15 cellular contexts compared by ENCODE assay signal in the genomic region with DNA sequence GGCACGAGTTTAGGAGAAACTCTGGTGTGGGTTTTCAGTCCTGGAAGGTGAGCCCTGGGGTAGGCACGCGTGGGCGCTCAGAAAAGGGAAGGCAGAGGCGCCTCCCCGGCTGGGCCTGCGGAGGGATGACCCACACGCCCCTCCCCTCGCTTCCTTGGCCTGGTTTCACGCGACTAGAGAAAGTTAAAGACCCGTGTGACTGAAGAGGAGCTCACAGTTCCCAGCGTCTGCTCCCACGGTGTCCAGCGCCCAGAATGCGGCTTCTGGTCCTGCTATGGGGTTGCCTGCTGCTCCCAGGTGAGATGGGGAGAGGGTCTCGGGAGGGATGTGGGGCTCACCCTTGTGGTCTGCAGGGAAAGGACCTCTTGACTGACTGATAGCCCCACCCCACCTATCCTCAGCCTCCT. TPM values are rescaled to one million over a fixed set of nuclear protein-coding genes. Genes with fewer than 3 reads are reported as not detected.
A peak's percentile ranks its signal among the peaks of the same experiment; 100 is the strongest.
DNase-seq lines count a peak whose midpoint lies in the region; ATAC-seq and TF ChIP-seq lines count a peak whose summit lies in the region.
"Had no signal": no experiment of that assay in that cellular context is flagged by ENCODE, and none has a peak within 500 bp of the region (broad histone marks: within the 10 kb centered on the region; RNA-seq: fewer than 3 reads in every experiment).

Gene CD300LG, plus strand, starts transcription at position 214 of the 407 bp plus-strand sequence. Its CDS starts 41 bp downstream, at position 255.

- 34 to 43% methylated on average over 15 to 17 of the region's 17 CpGs for WGBS in body of pancreas, 2 donors

- intact Hi-C loops in body of pancreas (cut with DNase I) (no loop called here), sciatic nerve (cut with DNase I) (no loop called here)

- TF ChIP-seq CTCF in HEK293 (tag by site-specific recombination; IDR thresholded peaks at IDR 0.05) (no peak), body of pancreas (IDR thresholded peaks at IDR 0.05) (no peak)

- H3K36me3 ChIP-seq in HEK293 (ENCODE audit: control insufficient read depth in 2 of 2, insufficient read depth in 1 of 2, low read length in 2 of 2) = no peaks in the 10 kb centered on the region
- H3K36me3 ChIP-seq in body of pancreas (replicated peaks in 1 of 2; ENCODE audit: insufficient read depth in 1 of 2, low read depth in 2 of 2) = no peaks in the 10 kb centered on the region
- H3K36me3 ChIP-seq: stomach had no signal

- H3K9me3 ChIP-seq in HEK293 (ENCODE audit: control insufficient read depth, insufficient read depth, low read depth, low read length) = no peaks in the 10 kb centered on the region
- H3K9me3 ChIP-seq in body of pancreas = no peaks in the 10 kb centered on the region
- H3K9me3 ChIP-seq: stomach had no signal

- POLR2A ChIA-PET in HEK293 (lab: Yijun Ruan, JAX) = interaction anchor here (1.1 to 1.3 kb wide), 2 partner anchors 14 to 68 kb away, joined by 3 to 9 read pairs; partner anchors contain the start of genes DUSP3 and MPP3
- POLR2A ChIA-PET in activated CD4-positive, alpha-beta T cell treated with anti-CD3 and anti-CD28 coated beads, Interleukin-2, amount 10 ng/mL, durations not matched to agents 7 days and 5 days (lab: Charles Lee) = no interaction called here

- TF ChIP-seq POLR2A in body of pancreas (IDR thresholded peaks at IDR 0.05) = no peak

- CTCF ChIA-PET in HEK293 (lab: Yijun Ruan, JAX) = interaction anchor here (0.6 to 3.3 kb wide), 38 partner anchors 9 to 1268 kb away, joined by 3 to 56 read pairs (median 6); partner anchors contain the start of genes CFAP97D1, MPP3 and SOST
- CTCF ChIA-PET in activated CD4-positive, alpha-beta T cell treated with anti-CD3 and anti-CD28 coated beads, Interleukin-2, amount 10 ng/mL, durations not matched to agents 7 days and 5 days (lab: Charles Lee) = interaction anchor here (1.1 to 1.9 kb wide), 7 partner anchors 8 to 284 kb away, joined by 3 to 7 read pairs (median 6); no protein-coding TSS in a partner anchor

- peak; percentile 2 for ATAC-seq in body of pancreas
- peak; percentile 23 for ATAC-seq in sciatic nerve

- H3K27ac Mint-ChIP-seq in activated CD4-positive, alpha-beta T cell treated with anti-CD3 and anti-CD28 coated beads, Interleukin-2, amount 10 ng/mL, durations not matched to agents 7 days and 5 days = no peak within 1 kb of the TSS
- H3K27ac Mint-ChIP-seq: activated CD4-positive, alpha-beta memory T cell treated with anti-CD3 and anti-CD28 coated beads, Interleukin-2, amount 10 ng/mL, durations not matched to agents 7 days and 5 days; CD8-positive, alpha-beta T cell had no signal

- DNase-seq in body of pancreas = no peak
- DNase-seq in islet precursor cell = peak; percentile 70
- no peak for DNase-seq in sciatic nerve (ENCODE audit: low spot score)
- no peak for DNase-seq in SHP77 (lab: John Stamatoyannopoulos, UW)
- no peak for DNase-seq in activated CD4-positive, alpha-beta T cell treated with anti-CD3 and anti-CD28 coated beads, Interleukin-2, amount 10 ng/mL, durations not matched to agents 7 days and 5 days
- DNase-seq in NCI-H1417 (lab: John Stamatoyannopoulos, UW) = no peak
- DNase-seq in cortex of kidney (lab: John Stamatoyannopoulos, UW) = no peak
- DNase-seq: NCI-H2171 had no signal

- no peak within 1 kb of the TSS for H3K4me3 Mint-ChIP-seq in activated CD4-positive, alpha-beta T cell treated with anti-CD3 and anti-CD28 coated beads, Interleukin-2, amount 10 ng/mL, durations not matched to agents 7 days and 5 days
- H3K4me3 Mint-ChIP-seq: activated CD4-positive, alpha-beta memory T cell treated with anti-CD3 and anti-CD28 coated beads, Interleukin-2, amount 10 ng/mL, durations not matched to agents 7 days and 5 days; CD8-positive, alpha-beta T cell had no signal

- no peaks in the 10 kb centered on the region for H3K9me3 Mint-ChIP-seq in activated CD4-positive, alpha-beta T cell treated with anti-CD3 and anti-CD28 coated beads, Interleukin-2, amount 10 ng/mL, durations not matched to agents 7 days and 5 days
- H3K9me3 Mint-ChIP-seq: activated CD4-positive, alpha-beta memory T cell treated with anti-CD3 and anti-CD28 coated beads, Interleukin-2, amount 10 ng/mL, durations not matched to agents 7 days and 5 days; CD8-positive, alpha-beta T cell had no signal

- no peaks in the 10 kb centered on the region for H3K27me3 ChIP-seq in body of pancreas

- H3K4me1 ChIP-seq in HEK293 (ENCODE audit: control insufficient read depth, insufficient read depth, low read length) = no peaks in the 10 kb centered on the region; the same call in 1 of the 2 replicates
- peaks cover 21% of the 10 kb centered on the region for H3K4me1 ChIP-seq in body of pancreas

- peaks cover 13% of the 10 kb centered on the region for H3K27me3 Mint-ChIP-seq in activated CD4-positive, alpha-beta T cell treated with anti-CD3 and anti-CD28 coated beads, Interleukin-2, amount 10 ng/mL, durations not matched to agents 7 days and 5 days

- H3K27ac ChIP-seq in HEK293 (ENCODE audit: extremely low read depth, low read depth, low read length) (no peak within 1 kb of the TSS), body of pancreas (peak within 1 kb of the TSS in 3 of 4 donors; percentile 35 to 61 (median 52))
- H3K27ac ChIP-seq: PC-9, stomach had no signal

- H3K4me3 ChIP-seq in HEK293 (ENCODE audit: low read depth, low read length) (no peak within 1 kb of the TSS), body of pancreas (no peak within 1 kb of the TSS)
- H3K4me3 ChIP-seq: PC-9 had no signal

- H3K36me3 Mint-ChIP-seq in activated CD4-positive, alpha-beta T cell treated with anti-CD3 and anti-CD28 coated beads, Interleukin-2, amount 10 ng/mL, durations not matched to agents 7 days and 5 days (ENCODE audit: low read depth) = no peaks in the 10 kb centered on the region
- H3K36me3 Mint-ChIP-seq: CD8-positive, alpha-beta T cell had no signal

- H3K4me1 Mint-ChIP-seq in activated CD4-positive, alpha-beta T cell treated with anti-CD3 and anti-CD28 coated beads, Interleukin-2, amount 10 ng/mL, durations not matched to agents 7 days and 5 days = no peaks in the 10 kb centered on the region
- H3K4me1 Mint-ChIP-seq: activated CD4-positive, alpha-beta memory T cell treated with anti-CD3 and anti-CD28 coated beads, Interleukin-2, amount 10 ng/mL, durations not matched to agents 7 days and 5 days had no signal

TF ChIP-seq in HEK293, 187 proteins besides CTCF, POLR2A, EP300 and RAD21:
- TF ChIP-seq GLI4 (tag by site-specific recombination; IDR thresholded peaks at IDR 0.05) (no peak), ZNF791 (tag by site-specific recombination; IDR thresholded peaks at IDR 0.05) (no peak), ZNF473 (tag by site-specific recombination; IDR thresholded peaks at IDR 0.05) (no peak), ZNF174 (tag by site-specific recombination; IDR thresholded peaks at IDR 0.05) (no peak), OSR2 (tag by site-specific recombination; IDR thresholded peaks at IDR 0.05) (no peak), GLI2 (tag by site-specific recombination; IDR thresholded peaks at IDR 0.05; ENCODE audit: borderline replicate concordance, low read depth) (no peak), EGR2 (tag by site-specific recombination; IDR thresholded peaks at IDR 0.05; ENCODE audit: low read depth) (peak; percentile 29; the same call in 1 of the 2 replicates), ZIC2 (tag by site-specific recombination; IDR thresholded peaks at IDR 0.05) (no peak), ZNF776 (tag by site-specific recombination; IDR thresholded peaks at IDR 0.05; ENCODE audit: borderline replicate concordance) (no peak), ZFHX2 (tag by site-specific recombination; conservative IDR thresholded peaks at IDR 0.05) (0 out of 2 replicates have a peak, but pooled peaks have one; percentile 14)
- TF ChIP-seq, protein P1, sequence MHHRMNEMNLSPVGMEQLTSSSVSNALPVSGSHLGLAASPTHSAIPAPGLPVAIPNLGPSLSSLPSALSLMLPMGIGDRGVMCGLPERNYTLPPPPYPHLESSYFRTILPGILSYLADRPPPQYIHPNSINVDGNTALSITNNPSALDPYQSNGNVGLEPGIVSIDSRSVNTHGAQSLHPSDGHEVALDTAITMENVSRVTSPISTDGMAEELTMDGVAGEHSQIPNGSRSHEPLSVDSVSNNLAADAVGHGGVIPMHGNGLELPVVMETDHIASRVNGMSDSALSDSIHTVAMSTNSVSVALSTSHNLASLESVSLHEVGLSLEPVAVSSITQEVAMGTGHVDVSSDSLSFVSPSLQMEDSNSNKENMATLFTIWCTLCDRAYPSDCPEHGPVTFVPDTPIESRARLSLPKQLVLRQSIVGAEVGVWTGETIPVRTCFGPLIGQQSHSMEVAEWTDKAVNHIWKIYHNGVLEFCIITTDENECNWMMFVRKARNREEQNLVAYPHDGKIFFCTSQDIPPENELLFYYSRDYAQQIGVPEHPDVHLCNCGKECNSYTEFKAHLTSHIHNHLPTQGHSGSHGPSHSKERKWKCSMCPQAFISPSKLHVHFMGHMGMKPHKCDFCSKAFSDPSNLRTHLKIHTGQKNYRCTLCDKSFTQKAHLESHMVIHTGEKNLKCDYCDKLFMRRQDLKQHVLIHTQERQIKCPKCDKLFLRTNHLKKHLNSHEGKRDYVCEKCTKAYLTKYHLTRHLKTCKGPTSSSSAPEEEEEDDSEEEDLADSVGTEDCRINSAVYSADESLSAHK (tag by site-specific recombination; IDR thresholded peaks at IDR 0.05) = no peak

RNA-seq across cellular contexts. Expression of gene CD300LG, which starts in this region (rescaled TPM):
- total RNA-seq in body of pancreas (10 to 100 TPM in 1 of 2 donors, 1 to 10 TPM in 1; 1.8 to 15.5 TPM), sciatic nerve (22.8 TPM)
- not detected for total RNA-seq in activated CD4-positive, alpha-beta T cell treated with anti-CD3 and anti-CD28 coated beads, Interleukin-2, amount 10 ng/mL, durations not matched to agents 7 days and 5 days
- total RNA-seq: activated CD4-positive, alpha-beta memory T cell treated with anti-CD3 and anti-CD28 coated beads, Interleukin-2, amount 10 ng/mL, durations not matched to agents 7 days and 5 days; bronchial epithelial cell; CD8-positive, alpha-beta T cell; M059J; PC-9 had no signal
